17 cellular contexts compared by ENCODE assay signal in genomic region chr16:64211306-64211705, GRCh38.
"Had no signal": no experiment of that assay in that cellular context is flagged by ENCODE, and none has a peak within 500 bp of the region (broad histone marks: within the 10 kb centered on the region; RNA-seq: fewer than 3 reads in every experiment).

No MANE protein-coding gene starts in this region.

- H3K36me3 Mint-ChIP-seq: activated naive CD4-positive, alpha-beta T cell treated with anti-CD3 and anti-CD28 coated beads, Interleukin-2, amount 10 ng/mL, durations not matched to agents 7 days and 5 days; natural killer cell had no signal

- H3K36me3 ChIP-seq: adrenal gland, brain microvascular endothelial cell, ovary had no signal

- H3K27ac Mint-ChIP-seq: activated CD4-positive, alpha-beta T cell treated with anti-CD3 and anti-CD28 coated beads, Interleukin-2, amount 10 ng/mL, durations not matched to agents 7 days and 5 days; activated naive CD4-positive, alpha-beta T cell treated with anti-CD3 and anti-CD28 coated beads, Interleukin-2, amount 10 ng/mL, durations not matched to agents 7 days and 5 days; activated T-helper 2 cell treated with anti-CD3 and anti-CD28 coated beads, Interferon-gamma antibody, Interleukin-2, Interleukin-4, amounts not matched to agents 10 μg/mL and 5 μg/mL and 100 μg/mL, durations not matched to agents 14 hours and 24 hours and 36 hours; natural killer cell had no signal

- H3K27me3 Mint-ChIP-seq: activated CD4-positive, alpha-beta T cell treated with anti-CD3 and anti-CD28 coated beads, Interleukin-2, amount 10 ng/mL, durations not matched to agents 7 days and 5 days; activated naive CD4-positive, alpha-beta T cell treated with anti-CD3 and anti-CD28 coated beads, Interleukin-2, amount 10 ng/mL, durations not matched to agents 7 days and 5 days had no signal

- ATAC-seq: esophagus mucosa; left colon; natural killer cell; stimulated activated naive CD8-positive, alpha-beta T cell treated with anti-CD3 and anti-CD28 coated beads, Interleukin-15, Interleukin-2, amounts not matched to agents 100 U/mL and 50 U/mL, for 24 hours had no signal

- H3K27ac ChIP-seq: adrenal gland, brain microvascular endothelial cell, ovary, testis had no signal

- H3K9me3 ChIP-seq: adrenal gland, ovary, testis had no signal

- DNase-seq: activated CD4-positive, alpha-beta T cell treated with anti-CD3 and anti-CD28 coated beads, Interleukin-2, amount 10 ng/mL, durations not matched to agents 7 days and 5 days; activated CD4-positive, CD25-positive, alpha-beta regulatory T cell; activated CD8-positive, alpha-beta memory T cell treated with anti-CD3 and anti-CD28 coated beads for 24 hours; activated naive CD4-positive, alpha-beta T cell treated with anti-CD3 and anti-CD28 coated beads, Interleukin-2, amount 10 ng/mL, durations not matched to agents 7 days and 5 days; activated T-cell treated with anti-CD3 and anti-CD28 coated beads for 4 hours; adrenal gland; brain microvascular endothelial cell; foreskin melanocyte; left colon; mammary epithelial cell; natural killer cell; ovary; stimulated activated CD4-positive, alpha-beta T cell treated with anti-CD3 and anti-CD28 coated beads, Interleukin-2, amount 100 ng/mL, for 48 hours; stimulated activated naive CD8-positive, alpha-beta T cell treated with anti-CD3 and anti-CD28 coated beads, Interleukin-15, Interleukin-2, amounts not matched to agents 100 U/mL and 50 U/mL, for 24 hours; testis had no signal

- H3K4me1 ChIP-seq: adrenal gland, testis had no signal

- H3K27me3 ChIP-seq: adrenal gland, brain microvascular endothelial cell, ovary, testis had no signal

- H3K4me1 Mint-ChIP-seq: activated CD4-positive, alpha-beta T cell treated with anti-CD3 and anti-CD28 coated beads, Interleukin-2, amount 10 ng/mL, durations not matched to agents 7 days and 5 days; activated naive CD4-positive, alpha-beta T cell treated with anti-CD3 and anti-CD28 coated beads, Interleukin-2, amount 10 ng/mL, durations not matched to agents 7 days and 5 days; natural killer cell had no signal

- H3K4me3 ChIP-seq: adrenal gland, ovary, testis had no signal

- H3K4me3 Mint-ChIP-seq: activated CD4-positive, alpha-beta T cell treated with anti-CD3 and anti-CD28 coated beads, Interleukin-2, amount 10 ng/mL, durations not matched to agents 7 days and 5 days; activated naive CD4-positive, alpha-beta T cell treated with anti-CD3 and anti-CD28 coated beads, Interleukin-2, amount 10 ng/mL, durations not matched to agents 7 days and 5 days; natural killer cell had no signal
